Comparison of ENCODE assay signal across 5 cellular contexts in the genomic region with DNA sequence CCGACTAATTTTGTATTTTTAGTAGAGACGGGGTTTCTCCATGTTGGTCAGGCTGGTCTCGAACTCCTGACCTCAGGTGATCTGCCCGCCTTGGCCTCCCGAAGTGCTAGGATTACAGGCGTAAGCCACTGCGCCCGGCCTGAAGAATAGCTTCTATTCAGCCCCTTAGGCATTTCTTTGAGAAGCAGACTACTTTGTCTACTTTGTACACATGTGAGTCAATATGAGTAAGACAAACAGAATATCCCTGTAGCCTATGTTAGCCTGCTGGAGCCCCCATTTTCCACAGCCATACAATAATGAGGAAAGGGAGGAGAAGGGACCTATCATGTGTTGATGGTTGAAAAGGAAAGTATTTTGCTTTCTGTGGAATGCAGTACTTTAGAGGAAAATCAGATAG. TPM values are rescaled to one million over a fixed set of nuclear protein-coding genes. Genes with fewer than 3 reads are reported as not detected.
"Had no signal": no experiment of that assay in that cellular context is flagged by ENCODE, and none has a peak within 500 bp of the region (broad histone marks: within the 10 kb centered on the region; RNA-seq: fewer than 3 reads in every experiment).

No MANE protein-coding gene starts in this region.

RNA-seq across cellular contexts. Expression of a gene that starts 5.8 kb away (rescaled TPM):
- total RNA-seq: HepG2, HT-29, HT1080, IMR-90, K562 had no signal

RNA-seq across cellular contexts. Expression of a gene that starts 27.7 kb away (rescaled TPM):
- total RNA-seq: HepG2, HT-29, HT1080, IMR-90, K562 had no signal

RNA-seq across cellular contexts. Expression of a gene that starts 31.1 kb away (rescaled TPM):
- total RNA-seq: HepG2, HT-29, HT1080, IMR-90, K562 had no signal

RNA-seq across cellular contexts. Expression of a gene that starts 37.3 kb away (rescaled TPM):
- total RNA-seq: HepG2, HT-29, HT1080, IMR-90, K562 had no signal

RNA-seq across cellular contexts. Expression of a gene that starts 49.7 kb away (rescaled TPM):
- total RNA-seq: HepG2, HT-29, HT1080, IMR-90, K562 had no signal
